In genomic region chr6:25652007-25652515, GRCh38 we compare ENCODE assay signal across 8 cellular contexts. TPM values are rescaled to one million over a fixed set of nuclear protein-coding genes. Genes with fewer than 3 reads are reported as not detected.
A peak's percentile ranks its signal among the peaks of the same experiment; 100 is the strongest.
DNase-seq lines count a peak whose midpoint lies in the region; ATAC-seq and TF ChIP-seq lines count a peak whose summit lies in the region.

A gene with protein sequence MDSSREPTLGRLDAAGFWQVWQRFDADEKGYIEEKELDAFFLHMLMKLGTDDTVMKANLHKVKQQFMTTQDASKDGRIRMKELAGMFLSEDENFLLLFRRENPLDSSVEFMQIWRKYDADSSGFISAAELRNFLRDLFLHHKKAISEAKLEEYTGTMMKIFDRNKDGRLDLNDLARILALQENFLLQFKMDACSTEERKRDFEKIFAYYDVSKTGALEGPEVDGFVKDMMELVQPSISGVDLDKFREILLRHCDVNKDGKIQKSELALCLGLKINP (plus strand): TSS chr6:25652215. CDS start chr6:25652404, 189 bp downstream.

- no peaks in the 10 kb centered on the region for H3K36me3 Mint-ChIP-seq in T-helper 2 cell treated with Interferon-gamma antibody and Interleukin-4, amounts not matched to agents 5 μg/mL and 100 μg/mL, for 36 hours (ENCODE audit: low read depth)

- H3K4me1 Mint-ChIP-seq in T-helper 2 cell treated with Interferon-gamma antibody and Interleukin-4, amounts not matched to agents 5 μg/mL and 100 μg/mL, for 36 hours (ENCODE audit: low read depth), result no peaks in the 10 kb centered on the region

- TF ChIP-seq CTCF in colonic mucosa (IDR thresholded peaks at IDR 0.05), result no peak

- H3K9me3 Mint-ChIP-seq in T-helper 2 cell treated with Interferon-gamma antibody and Interleukin-4, amounts not matched to agents 5 μg/mL and 100 μg/mL, for 36 hours, result no peaks in the 10 kb centered on the region

- DNase-seq in ACHN, result peak; percentile 76
- DNase-seq in HEK293T (ENCODE audit: extremely low spot score), result peak; percentile 74
- DNase-seq in T-helper 2 cell treated with Interferon-gamma antibody and Interleukin-4, amounts not matched to agents 5 μg/mL and 100 μg/mL, for 36 hours (ENCODE audit: low spot score), result peak; percentile 43
- peak; percentile 56 for DNase-seq in colonic mucosa
- peak; percentile 66 for DNase-seq in left lobe of liver (ENCODE audit: low spot score)
- DNase-seq in stimulated activated CD4-positive, alpha-beta T cell treated with anti-CD3 and anti-CD28 coated beads, Interleukin-4, amount 100 ng/mL, for 48 hours (ENCODE audit: low read depth in 2 of 2), result peak; percentile 38 to 56

- POLR2A ChIA-PET in HEK293T (lab: Yijun Ruan, JAX), result no interaction called here

- intact Hi-C loops in colonic mucosa (cut with DNase I), result no loop called here

- no peaks in the 10 kb centered on the region for H3K36me3 ChIP-seq in colonic mucosa

- peaks cover 54% of the 10 kb centered on the region for H3K27me3 Mint-ChIP-seq in T-helper 2 cell treated with Interferon-gamma antibody and Interleukin-4, amounts not matched to agents 5 μg/mL and 100 μg/mL, for 36 hours (ENCODE audit: low read depth)

- CTCF ChIA-PET in HEK293T (lab: Yijun Ruan, JAX), result interaction anchor here (0.6 to 1.1 kb wide), 2 partner anchors 34 to 66 kb away, joined by 3 read pairs; no protein-coding TSS in a partner anchor

- no peak within 1 kb of the TSS for H3K27ac Mint-ChIP-seq in T-helper 2 cell treated with Interferon-gamma antibody and Interleukin-4, amounts not matched to agents 5 μg/mL and 100 μg/mL, for 36 hours

- ATAC-seq in left lobe of liver (peak; percentile 98), HG03378 (IDR thresholded peaks at IDR 0.05; ENCODE audit: unreplicated experiment) (no peak), GM18858 (IDR thresholded peaks at IDR 0.05; ENCODE audit: unreplicated experiment) (no peak)

- H3K27me3 ChIP-seq in colonic mucosa, result peaks cover 5% of the 10 kb centered on the region

- no peak within 1 kb of the TSS for H3K27ac ChIP-seq in colonic mucosa

- no peaks in the 10 kb centered on the region for H3K4me1 ChIP-seq in colonic mucosa

- H3K9ac ChIP-seq in colonic mucosa (ENCODE audit: low read depth in 2 of 2, low read length in 2 of 2), result no peak within 1 kb of the TSS

- in situ Hi-C loops in ACHN (cut with HindIII; ENCODE audit: low pct_ligation_motif_present, low pct_unique_long_range_greater_than_20kb, low sequenced_read_pairs), result no loop called here

- no peak within 1 kb of the TSS for H3K4me3 Mint-ChIP-seq in T-helper 2 cell treated with Interferon-gamma antibody and Interleukin-4, amounts not matched to agents 5 μg/mL and 100 μg/mL, for 36 hours

- no peak within 1 kb of the TSS for H3K4me3 ChIP-seq in colonic mucosa

- H3K9me3 ChIP-seq in colonic mucosa, result no peaks in the 10 kb centered on the region

TF ChIP-seq in HEK293T, 16 proteins besides CTCF, POLR2A, EP300 and RAD21:
- TF ChIP-seq ZNF384 (IDR thresholded peaks at IDR 0.05), result no peak
TF ChIP-seq in HEK293T: peak in this region for 0.

RNA-seq across cellular contexts. Expression of the gene that starts here (rescaled TPM):
- total RNA-seq in colonic mucosa (1 to 10 TPM; 4.6 to 8.1 TPM), left lobe of liver (2.2 TPM)
